Comparison of ENCODE assay signal across 29 cellular contexts in the genomic region with DNA sequence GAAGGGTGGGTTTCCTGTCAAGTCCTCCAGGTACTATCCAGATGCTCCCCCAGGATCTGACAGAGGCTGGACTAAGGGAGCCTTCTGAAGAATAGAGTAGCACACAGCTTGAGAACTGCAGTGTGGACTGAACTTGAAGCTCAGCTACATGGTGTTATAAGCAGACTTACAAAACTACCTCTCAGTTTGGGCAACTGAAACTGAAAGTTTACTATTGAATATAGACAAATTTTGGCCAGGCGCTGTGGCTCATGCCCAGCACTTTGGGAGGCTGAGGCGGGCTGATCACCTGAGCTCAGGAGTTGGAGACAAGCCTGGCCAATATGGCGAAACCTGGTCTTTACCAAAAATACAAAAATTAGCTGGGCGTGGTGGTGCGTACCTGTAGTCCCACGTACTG.
"Had no signal": no experiment of that assay in that cellular context is flagged by ENCODE, and none has a peak within 500 bp of the region (broad histone marks: within the 10 kb centered on the region; RNA-seq: fewer than 3 reads in every experiment).

No MANE protein-coding gene starts in this region.

- H3K36me3 Mint-ChIP-seq: immature natural killer cell; naive thymus-derived CD8-positive, alpha-beta T cell; neural progenitor cell; stimulated activated naive B cell treated with anti-CD40 and anti-IgM and Interleukin-4, amounts not matched to agents 10 μg/mL and 1 μg/mL and 100 μg/mL, for 72 hours had no signal

- H3K36me3 ChIP-seq: left lung, lower lobe of right lung, neural progenitor cell, ovary, right atrium auricular region, right lobe of liver, stomach, thyroid gland, transverse colon, upper lobe of left lung, vagina had no signal

- H3K9ac ChIP-seq: neural progenitor cell had no signal

- H3K27me3 Mint-ChIP-seq: naive thymus-derived CD8-positive, alpha-beta T cell; progenitor cell of endocrine pancreas; stimulated activated naive B cell treated with anti-CD40 and anti-IgM and Interleukin-4, amounts not matched to agents 10 μg/mL and 1 μg/mL and 100 μg/mL, for 72 hours had no signal

- H3K4me2 ChIP-seq: neural progenitor cell had no signal

- DNase-seq: hypothalamus; immature natural killer cell; kidney; left colon; lower lobe of right lung; mammary epithelial cell; mesenchymal stem cell; naive thymus-derived CD8-positive, alpha-beta T cell; ovary; right lobe of liver; stimulated activated CD4-positive, alpha-beta T cell treated with anti-CD3 and anti-CD28 coated beads, Interleukin-12 subunit alpha, Interleukin-12 subunit beta, amount 100 ng/mL, for 4 hours; stimulated activated CD4-positive, alpha-beta T cell treated with anti-CD3 and anti-CD28 coated beads, Interleukin-15, amount 100 ng/mL, for 24 hours; stimulated activated CD4-positive, alpha-beta T cell treated with anti-CD3 and anti-CD28 coated beads, Interleukin-2, amount 100 ng/mL, for 24 hours; stimulated activated CD4-positive, alpha-beta T cell treated with anti-CD3 and anti-CD28 coated beads, Interleukin-4, amount 100 ng/mL, for 1 hour; stimulated activated naive B cell treated with anti-CD40 and anti-IgM and Interleukin-4, amounts not matched to agents 10 μg/mL and 1 μg/mL and 100 μg/mL, for 72 hours; stimulated activated naive CD8-positive, alpha-beta T cell treated with anti-CD3 and anti-CD28 coated beads, Interleukin-15, Interleukin-2, amounts not matched to agents 100 U/mL and 50 U/mL, for 24 hours; stomach; testis; thyroid gland; transverse colon had no signal

- H3K4me3 ChIP-seq: left lung, lower lobe of right lung, neural progenitor cell, ovary, right atrium auricular region, right lobe of liver, skin epidermis, stomach, testis, thyroid gland, transverse colon, upper lobe of left lung, vagina had no signal

- H3K4me1 Mint-ChIP-seq: nephron, neural progenitor cell had no signal

- H3K4me3 Mint-ChIP-seq: naive thymus-derived CD8-positive, alpha-beta T cell; nephron; neural progenitor cell; stimulated activated naive B cell treated with anti-CD40 and anti-IgM and Interleukin-4, amounts not matched to agents 10 μg/mL and 1 μg/mL and 100 μg/mL, for 72 hours had no signal

- H3K9me3 ChIP-seq: left lung, lower lobe of right lung, ovary, right atrium auricular region, stomach, testis, thyroid gland, transverse colon, upper lobe of left lung, vagina had no signal

- FAIRE-seq: islet of Langerhans, kidney had no signal

- H3K4me1 ChIP-seq: lower lobe of right lung, neural progenitor cell, right atrium auricular region, right lobe of liver, stomach, testis, thyroid gland, transverse colon, upper lobe of left lung, vagina had no signal

- H3K27me3 ChIP-seq: left lung, neural progenitor cell, ovary, right atrium auricular region, right lobe of liver, stomach, testis, thyroid gland, transverse colon, upper lobe of left lung, vagina had no signal

- H2AFZ ChIP-seq: neural progenitor cell had no signal

- H3K27ac Mint-ChIP-seq: naive thymus-derived CD8-positive, alpha-beta T cell; nephron; neural progenitor cell; progenitor cell of endocrine pancreas; stimulated activated naive B cell treated with anti-CD40 and anti-IgM and Interleukin-4, amounts not matched to agents 10 μg/mL and 1 μg/mL and 100 μg/mL, for 72 hours had no signal

- H3K9me3 Mint-ChIP-seq: immature natural killer cell; neural progenitor cell; stimulated activated naive B cell treated with anti-CD40 and anti-IgM and Interleukin-4, amounts not matched to agents 10 μg/mL and 1 μg/mL and 100 μg/mL, for 72 hours had no signal

- H3K27ac ChIP-seq: left lung, lower lobe of right lung, neural progenitor cell, ovary, right atrium auricular region, right lobe of liver, skin epidermis, stomach, testis, thyroid gland, transverse colon, upper lobe of left lung, vagina had no signal
